1 cellular context compared by ENCODE assay signal in genomic region chr10:61754553-61755540, GRCh38.
TF ChIP-seq lines count a peak whose summit lies in the region.

No MANE protein-coding gene starts in this region.

TF ChIP-seq in GM12878, 131 proteins besides CTCF, POLR2A, EP300 and RAD21 (continued from another document):
- TF ChIP-seq RB1 (IDR thresholded peaks at IDR 0.05; ENCODE audit: borderline replicate concordance): no peak
